Comparison of ENCODE assay signal across 8 cellular contexts in the genomic region with DNA sequence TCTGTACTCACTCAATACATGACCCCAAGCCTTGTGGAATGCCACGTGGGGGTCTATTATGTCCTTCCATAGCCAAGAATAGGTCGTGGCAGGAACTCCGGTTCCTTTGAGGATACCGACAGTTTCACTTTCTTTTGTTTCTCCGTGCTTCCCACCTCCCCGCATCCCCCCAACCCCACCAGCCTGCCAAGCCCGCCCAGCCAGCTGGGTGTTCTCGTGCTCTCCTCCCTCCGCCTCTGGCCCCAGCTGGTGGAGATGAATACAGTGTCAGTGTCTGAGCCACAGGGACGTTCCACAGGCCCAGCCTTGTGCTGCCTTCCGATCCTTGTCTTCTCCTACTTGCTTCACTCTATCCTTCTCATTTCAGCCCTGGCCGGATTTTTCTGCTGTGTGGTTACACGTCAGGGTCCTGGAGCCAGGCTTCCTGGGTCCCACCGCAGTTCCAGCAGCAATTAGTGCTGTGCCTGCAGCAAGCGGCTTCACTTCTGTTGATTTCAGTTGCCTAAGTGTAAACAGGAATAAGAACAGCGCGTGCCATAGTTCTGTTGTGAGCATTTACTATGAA. TPM values are rescaled to one million over a fixed set of nuclear protein-coding genes. Genes with fewer than 3 reads are reported as not detected.
DNase-seq lines count a peak whose midpoint lies in the region; ATAC-seq and TF ChIP-seq lines count a peak whose summit lies in the region.

No MANE protein-coding gene starts in this region.

- intact Hi-C loops in Right ventricle myocardium inferior (cut with DNase I) (no loop called here), cardiac septum (cut with DNase I) (no loop called here)

- CTCF ChIA-PET in activated CD8-positive, alpha-beta T cell treated with anti-CD3 and anti-CD28 coated beads, Interleukin-2, amount 10 ng/mL, durations not matched to agents 7 days and 5 days (lab: Charles Lee): interaction anchor here (1.0 to 3.9 kb wide), 5 partner anchors 8 to 86 kb away, joined by 3 to 21 read pairs (median 7); partner anchors contain the start of gene FBXO6

- H3K4me3 Mint-ChIP-seq in activated CD8-positive, alpha-beta T cell treated with anti-CD3 and anti-CD28 coated beads, Interleukin-2, amount 10 ng/mL, durations not matched to agents 7 days and 5 days: peak overlapping the region; percentile 61
- peak overlapping the region; percentile 69 to 85 (median 77) for H3K4me3 Mint-ChIP-seq in nephron

- DNase-seq in Right ventricle myocardium inferior (ENCODE audit: missing footprints) (peak; percentile 85), cardiac septum (ENCODE audit: low spot score) (no peak), foreskin fibroblast (peak; percentile 75 to 82), GF-D8 (lab: John Stamatoyannopoulos, UW) (no peak)
- DNase-seq in activated CD8-positive, alpha-beta T cell treated with anti-CD3 and anti-CD28 coated beads, Interleukin-2, amount 10 ng/mL, durations not matched to agents 7 days and 5 days: peak; percentile 59
- no peak for DNase-seq in activated CD8-positive, alpha-beta memory T cell treated with anti-CD3 and anti-CD28 coated beads, Interleukin-2, amount 50 U/mL, for 48 hours

- H3K27ac Mint-ChIP-seq in activated CD8-positive, alpha-beta T cell treated with anti-CD3 and anti-CD28 coated beads, Interleukin-2, amount 10 ng/mL, durations not matched to agents 7 days and 5 days: peak overlapping the region; percentile 79
- H3K27ac Mint-ChIP-seq in nephron: peak overlapping the region; percentile 84 to 97 (median 95)

- peaks cover 62% of the 10 kb centered on the region for H3K4me1 Mint-ChIP-seq in activated CD8-positive, alpha-beta T cell treated with anti-CD3 and anti-CD28 coated beads, Interleukin-2, amount 10 ng/mL, durations not matched to agents 7 days and 5 days (ENCODE audit: low read depth)
- peaks cover 36% of the 10 kb centered on the region for H3K4me1 Mint-ChIP-seq in nephron

- POLR2A ChIA-PET in activated CD8-positive, alpha-beta T cell treated with anti-CD3 and anti-CD28 coated beads, Interleukin-2, amount 10 ng/mL, durations not matched to agents 7 days and 5 days (lab: Charles Lee): interaction anchor here (4.6 kb wide), 1 partner anchor 177 kb away, joined by 32 read pairs; no protein-coding TSS in a partner anchor

- H3K9me3 Mint-ChIP-seq in activated CD8-positive, alpha-beta T cell treated with anti-CD3 and anti-CD28 coated beads, Interleukin-2, amount 10 ng/mL, durations not matched to agents 7 days and 5 days (ENCODE audit: insufficient read depth): no peaks in the 10 kb centered on the region
- H3K9me3 Mint-ChIP-seq in nephron: no peaks in the 10 kb centered on the region

- H3K4me3 ChIP-seq in foreskin fibroblast (ENCODE audit: low read depth in 1 of 2, low read length in 2 of 2): peak overlapping the region; percentile 39 to 62

- H3K36me3 Mint-ChIP-seq in activated CD8-positive, alpha-beta T cell treated with anti-CD3 and anti-CD28 coated beads, Interleukin-2, amount 10 ng/mL, durations not matched to agents 7 days and 5 days (ENCODE audit: low read depth): peaks cover 2% of the 10 kb centered on the region
- no peaks in the 10 kb centered on the region for H3K36me3 Mint-ChIP-seq in nephron (ENCODE audit: low read depth)

- no peaks in the 10 kb centered on the region for H3K27me3 Mint-ChIP-seq in activated CD8-positive, alpha-beta T cell treated with anti-CD3 and anti-CD28 coated beads, Interleukin-2, amount 10 ng/mL, durations not matched to agents 7 days and 5 days (ENCODE audit: low read depth)
- peaks cover 3% of the 10 kb centered on the region for H3K27me3 Mint-ChIP-seq in nephron (ENCODE audit: low read depth)

- no peak for TF ChIP-seq CTCF in foreskin fibroblast (IDR thresholded peaks at IDR 0.05; ENCODE audit: low read depth, low read length)
- no peak for TF ChIP-seq CTCF in nephron (IDR thresholded peaks at IDR 0.05; ENCODE audit: unreplicated experiment in 3 of 3)

- ATAC-seq in Right ventricle myocardium inferior: peak; percentile 72
- ATAC-seq in activated CD8-positive, alpha-beta T cell treated with anti-CD3 and anti-CD28 coated beads, Interleukin-2, amount 10 ng/mL, durations not matched to agents 7 days and 5 days: peak; percentile 25
- no peak for ATAC-seq in HG03521 (IDR thresholded peaks at IDR 0.05; ENCODE audit: unreplicated experiment)

RNA-seq across cellular contexts. Expression of gene AGTRAP, which starts 4.1 kb away (rescaled TPM):
- 18.3 TPM for total RNA-seq in Right ventricle myocardium inferior
- 17.4 TPM for total RNA-seq in cardiac septum
- 10 to 100 TPM; 82.5 to 84.2 TPM for total RNA-seq in activated CD8-positive, alpha-beta T cell treated with anti-CD3 and anti-CD28 coated beads, Interleukin-2, amount 10 ng/mL, durations not matched to agents 7 days and 5 days

RNA-seq across cellular contexts. Expression of gene C1orf167, which starts 30.2 kb away (rescaled TPM):
- total RNA-seq in Right ventricle myocardium inferior (5.0 TPM), cardiac septum (2.3 TPM)
- not detected for total RNA-seq in activated CD8-positive, alpha-beta T cell treated with anti-CD3 and anti-CD28 coated beads, Interleukin-2, amount 10 ng/mL, durations not matched to agents 7 days and 5 days

RNA-seq across cellular contexts. Expression of gene DRAXIN, which starts 40.3 kb away (rescaled TPM):
- total RNA-seq in Right ventricle myocardium inferior (0.03 TPM), cardiac septum (0.05 TPM)
- 1 to 10 TPM; 7.1 to 7.7 TPM for total RNA-seq in activated CD8-positive, alpha-beta T cell treated with anti-CD3 and anti-CD28 coated beads, Interleukin-2, amount 10 ng/mL, durations not matched to agents 7 days and 5 days

RNA-seq across cellular contexts. Expression of gene MAD2L2, which starts 50.9 kb away (rescaled TPM):
- total RNA-seq in Right ventricle myocardium inferior (20.1 TPM), cardiac septum (25.0 TPM)
- total RNA-seq in activated CD8-positive, alpha-beta T cell treated with anti-CD3 and anti-CD28 coated beads, Interleukin-2, amount 10 ng/mL, durations not matched to agents 7 days and 5 days: 100 to 1,000 TPM; 127 to 129 TPM

Comparison
In these comparisons a context has a peak if more than half of its experiments do, and no peak if none do; other contexts are left out.
1. DNase-seq: peak in Right ventricle myocardium inferior (single experiment), activated CD8-positive, alpha-beta T cell treated with anti-CD3 and anti-CD28 coated beads, Interleukin-2, amount 10 ng/mL, durations not matched to agents 7 days and 5 days (single experiment) and foreskin fibroblast (2 of 2); none in cardiac septum (single experiment), activated CD8-positive, alpha-beta memory T cell treated with anti-CD3 and anti-CD28 coated beads, Interleukin-2, amount 50 U/mL, for 48 hours (single experiment) and GF-D8 (single experiment).